Comparison of ENCODE assay signal across 9 cellular contexts in the genomic region with DNA sequence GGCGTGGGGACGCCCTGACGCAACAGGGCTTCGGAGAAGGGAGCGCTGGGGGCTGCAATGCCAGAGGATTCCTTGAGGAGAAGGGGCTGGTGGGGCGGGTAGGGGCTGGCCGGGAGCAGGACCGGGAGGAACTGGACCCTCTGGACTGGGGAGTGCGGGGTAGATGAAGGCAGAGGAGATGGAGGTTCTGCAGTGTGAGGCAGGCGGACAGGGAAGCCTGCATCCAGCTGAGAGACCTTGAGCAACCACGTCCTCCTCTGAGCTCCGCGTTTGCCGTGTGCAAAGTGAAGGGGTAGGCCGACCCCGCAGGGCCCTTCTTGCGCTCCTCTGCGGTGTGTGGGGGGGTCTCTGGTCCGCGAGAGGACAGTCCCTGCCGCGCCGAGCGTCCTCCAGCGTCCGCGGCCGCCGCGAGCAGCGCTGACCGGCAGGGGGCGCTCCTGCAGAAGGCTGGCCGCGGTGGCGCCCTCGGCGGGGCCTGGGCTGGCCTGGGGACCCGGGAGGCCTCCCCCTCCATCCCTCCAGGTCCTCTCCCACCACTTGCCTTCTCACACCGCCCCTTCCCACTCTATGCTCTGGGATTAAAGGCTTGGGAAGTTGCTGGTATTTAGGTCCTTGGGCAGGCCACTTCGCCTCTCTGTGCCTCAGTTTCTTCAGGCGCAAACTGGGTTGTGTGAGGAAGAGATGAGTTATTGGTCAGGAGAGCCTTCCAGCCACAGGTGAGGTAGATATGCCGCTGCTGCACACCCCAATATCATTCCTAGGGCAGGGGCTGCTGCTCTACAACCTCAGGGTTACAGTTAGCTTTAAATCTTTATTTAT. TPM values are rescaled to one million over a fixed set of nuclear protein-coding genes. Genes with fewer than 3 reads are reported as not detected.
A peak's percentile ranks its signal among the peaks of the same experiment; 100 is the strongest.
DNase-seq lines count a peak whose midpoint lies in the region; ATAC-seq and TF ChIP-seq lines count a peak whose summit lies in the region.
"Had no signal": no experiment of that assay in that cellular context is flagged by ENCODE, and none has a peak within 500 bp of the region (broad histone marks: within the 10 kb centered on the region; RNA-seq: fewer than 3 reads in every experiment).

No MANE protein-coding gene starts in this region.

- no TSS peak for BruUV-seq in mammary epithelial cell (replicated peaks; lab: Mats Ljungman, UMichigan)

- peaks cover 8% of the 10 kb centered on the region for H3K9me3 Mint-ChIP-seq in mesothelial cell of epicardium
- H3K9me3 Mint-ChIP-seq: activated naive CD4-positive, alpha-beta T cell treated with anti-CD3 and anti-CD28 coated beads, Interleukin-2, amount 50 U/mL, for 24 hours had no signal

- H2AFZ ChIP-seq in mammary epithelial cell (ENCODE audit: low read depth, low read length), result peak overlapping the region; percentile 38

- no peaks in the 10 kb centered on the region for H3K27me3 ChIP-seq in mammary epithelial cell (ENCODE audit: insufficient read depth, low read length)

- TF ChIP-seq CTCF in AG10803 (conservative IDR thresholded peaks at IDR 0.05; ENCODE audit: low read length), result peak; percentile 43
- peak; percentile 50 to 66 for TF ChIP-seq CTCF in mammary epithelial cell (conservative IDR thresholded peaks at IDR 0.05 in 1 of 2, IDR thresholded peaks at IDR 0.05 in 1 of 2; ENCODE audit: extremely low read depth in 1 of 2, insufficient read depth in 1 of 2, low read depth in 1 of 2, low read length in 2 of 2)
- TF ChIP-seq CTCF in mesothelial cell of epicardium (IDR thresholded peaks at IDR 0.05; ENCODE audit: unreplicated experiment), result peak; percentile 90

- CTCF ChIA-PET in mammary epithelial cell (lab: Charles Lee; ENCODE audit: low non-redundant PET), result no interaction called here

- no peaks in the 10 kb centered on the region for H4K20me1 ChIP-seq in mammary epithelial cell (ENCODE audit: insufficient read depth, low read length)

- H3K9ac ChIP-seq in mammary epithelial cell (ENCODE audit: insufficient read depth, low read length), result no peak overlapping the region

- H3K27me3 Mint-ChIP-seq in mesothelial cell of epicardium (ENCODE audit: low read depth), result peaks cover 14% of the 10 kb centered on the region

- H3K4me3 ChIP-seq in AG10803 (ENCODE audit: low read length) (peak overlapping the region; percentile 47), mammary epithelial cell (replicated peaks in 1 of 3; ENCODE audit: insufficient read depth in 1 of 3, low read depth in 2 of 3, low read length in 3 of 3) (no peak overlapping the region)

- no peaks in the 10 kb centered on the region for H3K79me2 ChIP-seq in mammary epithelial cell (ENCODE audit: insufficient read depth, low read length)

- TF ChIP-seq POLR2A in GM18505 (IDR thresholded peaks at IDR 0.05; ENCODE audit: borderline replicate concordance, extremely low read depth, insufficient read depth, insufficient read length), result no peak

- no peak for ATAC-seq in GM18909 (IDR thresholded peaks at IDR 0.05; ENCODE audit: poor library complexity, unreplicated experiment)
- no peak for ATAC-seq in GM18505 (IDR thresholded peaks at IDR 0.05; ENCODE audit: unreplicated experiment)

- intact Hi-C loops in mammary epithelial cell (cut with micrococcal nuclease), result loop anchor here (1.0 kb wide), 2 partner anchors 99 to 160 kb away; no protein-coding TSS in a partner anchor

- H3K4me3 Mint-ChIP-seq in mesothelial cell of epicardium, result peak overlapping the region; percentile 18

- no peak overlapping the region for H3K27ac Mint-ChIP-seq in mesothelial cell of epicardium
- H3K27ac Mint-ChIP-seq: activated naive CD4-positive, alpha-beta T cell treated with anti-CD3 and anti-CD28 coated beads, Interleukin-2, amount 50 U/mL, for 24 hours had no signal

- H3K27ac ChIP-seq in mammary epithelial cell (ENCODE audit: insufficient read depth, low read depth, low read length), result no peak overlapping the region

- no peaks in the 10 kb centered on the region for H3K36me3 Mint-ChIP-seq in mesothelial cell of epicardium

- H3K36me3 ChIP-seq in mammary epithelial cell (ENCODE audit: insufficient read depth, low read length), result no peaks in the 10 kb centered on the region

- peaks cover 6% of the 10 kb centered on the region for H3K9me3 ChIP-seq in mammary epithelial cell (replicated peaks; ENCODE audit: insufficient read depth, low read length)

- no peaks in the 10 kb centered on the region for H3K4me1 Mint-ChIP-seq in mesothelial cell of epicardium

- dilution Hi-C loops in mammary epithelial cell (cut with HindIII; ENCODE audit: low sequenced_read_pairs), result no loop called here

- no peak for DNase-seq in AG10803 (ENCODE audit: low read depth)
- DNase-seq in mammary epithelial cell, result no peak
- DNase-seq in mesothelial cell of epicardium (ENCODE audit: low spot score in 2 of 2, unreplicated experiment in 2 of 2), result peak in 1 of 2 experiments; percentile 72
- no peak for DNase-seq in NOMO-1 (lab: John Stamatoyannopoulos, UW; ENCODE audit: unreplicated experiment in 2 of 2)
- DNase-seq in effector CD8-positive, alpha-beta T cell (lab: John Stamatoyannopoulos, UW), result no peak

- in situ Hi-C loops in mammary epithelial cell (cut with MboI; ENCODE audit: low sequenced_read_pairs in 2 of 2), result no loop called here

- TF ChIP-seq RAD21 in Ishikawa (IDR thresholded peaks at IDR 0.05; ENCODE audit: low read depth), result peak; percentile 64; the same call in 1 of the 2 replicates

- peak overlapping the region; percentile 59 for H3K4me2 ChIP-seq in mammary epithelial cell (ENCODE audit: insufficient read depth, low read depth, low read length)

- no peak for TF ChIP-seq EP300 in Ishikawa (IDR thresholded peaks at IDR 0.05; ENCODE audit: borderline replicate concordance)

- H3K4me1 ChIP-seq in mammary epithelial cell (ENCODE audit: insufficient read depth, low read length), result peaks cover 3% of the 10 kb centered on the region

- WGBS in mammary epithelial cell (ENCODE audit: low coverage, missing lambda C conversion rate), result 18% methylated on average over 24 of the region's 43 CpGs

TF ChIP-seq in Ishikawa, 13 proteins besides CTCF, POLR2A, EP300 and RAD21:
- 0 out of 2 replicates have a peak, but pooled peaks have one; percentile 45 for TF ChIP-seq ZBTB7A (IDR thresholded peaks at IDR 0.05; ENCODE audit: low read depth)
- no peak for TF ChIP-seq FOXM1 (IDR thresholded peaks at IDR 0.05; ENCODE audit: borderline replicate concordance, low read depth)
TF ChIP-seq in Ishikawa: peak in this region for 1.

RNA-seq across cellular contexts. Expression of gene WNT9B, which starts 9.6 kb away (rescaled TPM):
- total RNA-seq in mammary epithelial cell (not detected), mesothelial cell of epicardium (1.2 to 2.0 TPM (median 1.6 TPM) in 3 replicates)
- polyA plus RNA-seq in mammary epithelial cell, result not detected
- polyA minus RNA-seq in mammary epithelial cell, result not detected

RNA-seq across cellular contexts. Expression of gene WNT3, which starts 23.3 kb away (rescaled TPM):
- 1 to 10 TPM; 2.1 to 2.2 TPM for total RNA-seq in mammary epithelial cell
- 1.5 TPM for polyA plus RNA-seq in mammary epithelial cell
- 0.57 TPM for polyA minus RNA-seq in mammary epithelial cell
- total RNA-seq in mesothelial cell of epicardium, result 64.2 to 66.4 TPM (median 65.7 TPM) in 3 replicates

Comparison
In these comparisons a context has a peak if more than half of its experiments do, and no peak if none do; other contexts are left out.
1. RNA of gene WNT3, which starts 23.3 kb away (total RNA-seq): 64.2 to 66.4 TPM in mesothelial cell of epicardium; 2.1 to 2.2 TPM in mammary epithelial cell; every median in the first group is over 10 times any median in the second.
2. Peak in every context shown above with its lines, with median percentiles within 50 percentile points of each other: CTCF ChIP-seq.